8 cellular contexts compared by ENCODE assay signal in genomic region chr17:82031303-82031884, GRCh38. TPM values are rescaled to one million over a fixed set of nuclear protein-coding genes. Genes with fewer than 3 reads are reported as not detected.
DNase-seq lines count a peak whose midpoint lies in the region; ATAC-seq, FAIRE-seq and TF ChIP-seq lines count a peak whose summit lies in the region.

Gene RAC3, plus strand, starts transcription at chr17:82031678. Its CDS starts 84 bp downstream, at chr17:82031762.

- no peak for TF ChIP-seq CTCF in Peyer's patch (IDR thresholded peaks at IDR 0.05)

- H3K9me3 ChIP-seq in Peyer's patch (no peaks in the 10 kb centered on the region), ectodermal cell (ENCODE audit: control insufficient read depth, low read length) (no peaks in the 10 kb centered on the region), muscle layer of duodenum (ENCODE audit: control insufficient read depth in 1 of 2, low read length in 2 of 2) (no peaks in the 10 kb centered on the region)

- H3K4me1 ChIP-seq in Peyer's patch (peaks cover 0 to 25% (median 15%) of the 10 kb centered on the region in 4 donors), ectodermal cell (ENCODE audit: control insufficient read depth, insufficient read depth, low read length) (peaks cover 7% of the 10 kb centered on the region), muscle layer of duodenum (ENCODE audit: control insufficient read depth in 1 of 2, insufficient read depth in 2 of 2, low read length in 2 of 2) (peaks cover under 1 to 26% of the 10 kb centered on the region in 2 donors)

- TF ChIP-seq POLR2A in Peyer's patch (IDR thresholded peaks at IDR 0.05): no peak

- peak within 1 kb of the TSS; percentile 27 to 65 (median 56) for H3K27ac ChIP-seq in Peyer's patch
- peak within 1 kb of the TSS; percentile 36 for H3K27ac ChIP-seq in ectodermal cell (ENCODE audit: insufficient read depth, low read depth, low read length, poor library complexity, severe bottlenecking)
- H3K27ac ChIP-seq in muscle layer of duodenum (ENCODE audit: low read length): no peak within 1 kb of the TSS

- H3K27me3 ChIP-seq in Peyer's patch: no peaks in the 10 kb centered on the region
- H3K27me3 ChIP-seq in ectodermal cell (ENCODE audit: control insufficient read depth, insufficient read depth, low read length, poor library complexity, severe bottlenecking): peaks cover 2% of the 10 kb centered on the region
- no peaks in the 10 kb centered on the region for H3K27me3 ChIP-seq in muscle layer of duodenum (ENCODE audit: low read depth, low read length)

- 0% methylated on average over 96 of the region's 96 CpGs for WGBS in ectodermal cell, 2 experiments

- H3K36me3 ChIP-seq in Peyer's patch (no peaks in the 10 kb centered on the region), ectodermal cell (ENCODE audit: control insufficient read depth, insufficient read depth, low read length) (no peaks in the 10 kb centered on the region), muscle layer of duodenum (ENCODE audit: control insufficient read depth in 1 of 2, insufficient read depth in 2 of 2, low read length in 2 of 2) (peaks cover 0 to 11% of the 10 kb centered on the region in 2 donors)

- no peak for ATAC-seq in GM21529 (IDR thresholded peaks at IDR 0.05; ENCODE audit: unreplicated experiment)

- DNase-seq in AG20443 (ENCODE audit: low spot score) (peak; percentile 72), GM19239 (ENCODE audit: insufficient read length, low spot score) (peak; percentile 68), Peyer's patch (no peak), ecto neural progenitor cell (ENCODE audit: low spot score) (no peak)
- no peak for DNase-seq in activated effector memory CD4-positive, alpha-beta T cell treated with anti-CD3 and anti-CD28 coated beads, Interleukin-2, amount 50 U/mL, for 16 hours

- FAIRE-seq in GM19239 (lab: Jason Lieb, UNC): no peak

- peak within 1 kb of the TSS; percentile 34 to 74 (median 68) for H3K4me3 ChIP-seq in Peyer's patch
- H3K4me3 ChIP-seq in ectodermal cell (ENCODE audit: insufficient read depth, low read depth, low read length): peak within 1 kb of the TSS; percentile 51
- H3K4me3 ChIP-seq in muscle layer of duodenum (ENCODE audit: low read depth in 1 of 2, low read length in 2 of 2): peak within 1 kb of the TSS; percentile 26 to 66

RNA-seq across cellular contexts. Expression of gene RAC3, which starts in this region (rescaled TPM):
- 10 to 100 TPM in 2 of 4 donors, 1 to 10 TPM in 2; 4.6 to 20.6 (median 9.8) TPM for total RNA-seq in Peyer's patch
- polyA plus RNA-seq in ectodermal cell (2013, experiment 1 of 4): 82.3 TPM
- 64.4 TPM for polyA plus RNA-seq in ectodermal cell (2013, experiment 2 of 4)
- polyA plus RNA-seq in ectodermal cell (2013, experiment 3 of 4): 63.3 TPM
- 56.0 TPM for polyA plus RNA-seq in ectodermal cell (2013, experiment 4 of 4)

Comparison
In these comparisons a context has a peak if more than half of its experiments do, and no peak if none do; other contexts are left out.
1. DNase-seq: peak in AG20443 (single experiment) and GM19239 (single experiment); none in Peyer's patch (0 of 3), ecto neural progenitor cell (single experiment) and activated effector memory CD4-positive, alpha-beta T cell treated with anti-CD3 and anti-CD28 coated beads, Interleukin-2, amount 50 U/mL, for 16 hours (single experiment).
2. Peak in every context shown above with its lines, with median percentiles within 50 percentile points of each other: H3K4me3 ChIP-seq.